In genomic region chr5:167352801-167353200, GRCh38 we compare ENCODE assay signal across 27 cellular contexts.
DNase-seq lines count a peak whose midpoint lies in the region; ATAC-seq and TF ChIP-seq lines count a peak whose summit lies in the region.
"Had no signal": no experiment of that assay in that cellular context is flagged by ENCODE, and none has a peak within 500 bp of the region (broad histone marks: within the 10 kb centered on the region; RNA-seq: fewer than 3 reads in every experiment).

No MANE protein-coding gene starts in this region.

- DNase-seq in A673 (ENCODE audit: low spot score) (peak; percentile 64), HEK293T (ENCODE audit: extremely low spot score) (no peak), SK-N-DZ (ENCODE audit: low spot score) (peak; percentile 62), hepatocyte (ENCODE audit: low spot score) (no peak), NCI-H345 (lab: John Stamatoyannopoulos, UW) (no peak), medulla oblongata (ENCODE audit: extremely low spot score) (no peak)
- DNase-seq in stimulated activated CD8-positive, alpha-beta memory T cell treated with anti-CD3 and anti-CD28 coated beads, Interleukin-4, amount 100 ng/mL, for 48 hours, result no peak
- DNase-seq: activated CD4-positive, alpha-beta T cell treated with anti-CD3 and anti-CD28 coated beads for 4 hours; activated CD8-positive, alpha-beta T cell treated with anti-CD3 and anti-CD28 coated beads, Interleukin-2, amount 10 ng/mL, durations not matched to agents 7 days and 5 days; activated naive CD4-positive, alpha-beta T cell treated with anti-CD3 and anti-CD28 coated beads, Interleukin-2, amount 50 U/mL, for 16 hours; amniotic stem cell; CD4-positive, CD25-positive, alpha-beta regulatory T cell; EL; HCEC 1CT; hypothalamus; IMR-90; left cardiac atrium; mesenchymal stem cell; NCI-H1694; NCI-H510A; stimulated activated CD4-positive, alpha-beta T cell treated with anti-CD3 and anti-CD28 coated beads, Interleukin-1b, Interleukin-23, amount 100 ng/mL, for 48 hours; stimulated activated naive CD8-positive, alpha-beta T cell treated with anti-CD3 and anti-CD28 coated beads, Interleukin-15, Interleukin-2, amounts not matched to agents 100 U/mL and 50 U/mL, for 24 hours; testis had no signal

- H3K9me3 ChIP-seq in A673 (ENCODE audit: low read depth, low read length, poor library complexity, severe bottlenecking) (no peaks in the 10 kb centered on the region), hepatocyte (ENCODE audit: low read depth) (no peaks in the 10 kb centered on the region)
- H3K9me3 ChIP-seq: right atrium auricular region, testis had no signal

- no peaks in the 10 kb centered on the region for H3K9me2 ChIP-seq in hepatocyte (replicated peaks; ENCODE audit: insufficient read depth)

- no peak overlapping the region for H3K4me3 ChIP-seq in A673 (ENCODE audit: low read depth, low read length, poor library complexity, severe bottlenecking)
- H3K4me3 ChIP-seq in hepatocyte, result no peak overlapping the region
- H3K4me3 ChIP-seq: neural progenitor cell, right atrium auricular region, testis had no signal

- POLR2A ChIA-PET in A673 (lab: Charles Lee; ENCODE audit: low non-redundant PET) (no interaction called here), HEK293T (lab: Yijun Ruan, JAX) (no interaction called here)

- CTCF ChIA-PET in A673 (lab: Charles Lee) (no interaction called here), HEK293T (lab: Yijun Ruan, JAX) (no interaction called here)

- H2AFZ ChIP-seq in hepatocyte, result no peak overlapping the region
- H2AFZ ChIP-seq: neural progenitor cell had no signal

- no peak overlapping the region for H3K27ac ChIP-seq in A673 (ENCODE audit: low read depth, low read length, poor library complexity, severe bottlenecking)
- H3K27ac ChIP-seq in hepatocyte, result no peak overlapping the region
- H3K27ac ChIP-seq: neural progenitor cell, right atrium auricular region, testis had no signal

- BruUV-seq in A673 (replicated peaks; lab: Mats Ljungman, UMichigan), result no TSS peak

- H3K27me3 ChIP-seq in A673 (replicated peaks; ENCODE audit: insufficient read depth, low read depth, low read length, poor library complexity), result peaks cover 8% of the 10 kb centered on the region
- H3K27me3 ChIP-seq in hepatocyte, result no peaks in the 10 kb centered on the region
- H3K27me3 ChIP-seq: neural progenitor cell, right atrium auricular region, testis had no signal

- no peak for TF ChIP-seq CTCF in A673 (conservative IDR thresholded peaks at IDR 0.05; ENCODE audit: low read depth, low read length)
- TF ChIP-seq CTCF in hepatocyte (IDR thresholded peaks at IDR 0.05; ENCODE audit: poor library complexity), result no peak

- H3K36me3 ChIP-seq in A673 (ENCODE audit: insufficient read depth, low read length, poor library complexity, severe bottlenecking), result no peaks in the 10 kb centered on the region
- H3K36me3 ChIP-seq in hepatocyte (replicated peaks; ENCODE audit: insufficient read depth, low read depth), result no peaks in the 10 kb centered on the region
- H3K36me3 ChIP-seq: neural progenitor cell, right atrium auricular region had no signal

- no peak for ATAC-seq in activated CD4-positive, CD25-positive, alpha-beta regulatory T cell treated with anti-CD3 and anti-CD28 coated beads, Interleukin-2, amount 50 U/mL, for 24 hours
- ATAC-seq: activated CD8-positive, alpha-beta T cell treated with anti-CD3 and anti-CD28 coated beads, Interleukin-2, amount 10 ng/mL, durations not matched to agents 7 days and 5 days; activated T-helper 17 cell treated with anti-CD3 and anti-CD28 coated beads, Interleukin-2, amount 50 U/mL, for 72 hours; left cardiac atrium; stimulated activated naive CD8-positive, alpha-beta T cell treated with anti-CD3 and anti-CD28 coated beads, Interleukin-15, Interleukin-2, amounts not matched to agents 100 U/mL and 50 U/mL, for 24 hours had no signal

- H3K79me2 ChIP-seq in hepatocyte, result no peaks in the 10 kb centered on the region

- peak overlapping the region; percentile 36 for H3K4me2 ChIP-seq in hepatocyte
- H3K4me2 ChIP-seq: neural progenitor cell had no signal

- no peaks in the 10 kb centered on the region for H4K20me1 ChIP-seq in hepatocyte (ENCODE audit: insufficient read depth, poor library complexity, severe bottlenecking)

- intact Hi-C loops in A673 (cut with micrococcal nuclease; ENCODE audit: unreplicated experiment), result no loop called here

- 29% methylated on average over 10 of the region's 10 CpGs for WGBS in hepatocyte (ENCODE audit: low lambda C conversion rate, missing lambda C conversion rate)

- H3K4me1 ChIP-seq in A673 (ENCODE audit: insufficient read depth, low read length, poor library complexity, severe bottlenecking), result peaks cover 3% of the 10 kb centered on the region
- H3K4me1 ChIP-seq in hepatocyte (ENCODE audit: insufficient read depth), result no peaks in the 10 kb centered on the region
- H3K4me1 ChIP-seq: right atrium auricular region, testis had no signal

TF ChIP-seq in HEK293T, 16 proteins besides CTCF, POLR2A, EP300 and RAD21:
- TF ChIP-seq LEF1 (IDR thresholded peaks at IDR 0.05; ENCODE audit: borderline replicate concordance) (no peak), TARDBP (IDR thresholded peaks at IDR 0.05) (no peak), SUZ12 (IDR thresholded peaks at IDR 0.05) (no peak), HDGF (IDR thresholded peaks at IDR 0.05; ENCODE audit: borderline replicate concordance) (no peak), L3MBTL2 (conservative IDR thresholded peaks at IDR 0.05) (no peak), PKNOX1 (IDR thresholded peaks at IDR 0.05) (peak; percentile 52; the same call in 1 of the 2 replicates), ELF4 (IDR thresholded peaks at IDR 0.05) (no peak)

Comparison
In these comparisons a context has a peak if more than half of its experiments do, and no peak if none do; other contexts are left out.
1. DNase-seq: peak in A673 (single experiment) and SK-N-DZ (single experiment); none in HEK293T (single experiment), hepatocyte (single experiment), NCI-H345 (single experiment), medulla oblongata (single experiment) and stimulated activated CD8-positive, alpha-beta memory T cell treated with anti-CD3 and anti-CD28 coated beads, Interleukin-4, amount 100 ng/mL, for 48 hours (single experiment).